ENCODE assay signal across 14 cellular contexts in genomic region chr20:22716824-22717351, GRCh38.
DNase-seq lines count a peak whose midpoint lies in the region; ATAC-seq and TF ChIP-seq lines count a peak whose summit lies in the region.
"Had no signal": no experiment of that assay in that cellular context is flagged by ENCODE, and none has a peak within 500 bp of the region (broad histone marks: within the 10 kb centered on the region; RNA-seq: fewer than 3 reads in every experiment).

No MANE protein-coding gene starts in this region.

- H3K36me3 Mint-ChIP-seq in nephron (ENCODE audit: low read depth), result no peaks in the 10 kb centered on the region
- H3K36me3 Mint-ChIP-seq: CD14-positive monocyte; natural killer cell treated with Interleukin-12 subunit alpha and Interleukin-12 subunit beta and Interleukin-15 and Interleukin-18, amount 100 ng/mL, for 72 hours had no signal

- ATAC-seq in HG03565 (IDR thresholded peaks at IDR 0.05; ENCODE audit: unreplicated experiment), result no peak
- no peak for ATAC-seq in GM18873 (IDR thresholded peaks at IDR 0.05; ENCODE audit: low FRiP score, unreplicated experiment)
- ATAC-seq in GM21737 (IDR thresholded peaks at IDR 0.05; ENCODE audit: unreplicated experiment), result no peak
- ATAC-seq: natural killer cell treated with Interleukin-12 subunit alpha and Interleukin-12 subunit beta and Interleukin-15 and Interleukin-18, amount 100 ng/mL, for 72 hours had no signal

- DNase-seq in Daoy (ENCODE audit: low read depth) (peak; percentile 34), MV-4-11 (lab: John Stamatoyannopoulos, UW) (peak; percentile 34), choroid plexus epithelial cell (ENCODE audit: low read depth) (peak; percentile 42), DMS153 treated with DMSO at 0.1 percent for 48 hours (lab: John Stamatoyannopoulos, UW; ENCODE audit: unreplicated experiment) (no peak)
- DNase-seq: activated B cell treated with CpG ODN at 0.5 μM for 24 hours; activated T-cell treated with anti-CD3 and anti-CD28 coated beads, Interleukin-2, amount 50 U/mL, for 1 hour; body of pancreas; GOT3 had no signal

- no peak overlapping the region for H3K4me3 Mint-ChIP-seq in nephron
- H3K4me3 Mint-ChIP-seq: activated B cell treated with CpG ODN at 0.5 μM for 24 hours; CD14-positive monocyte; natural killer cell treated with Interleukin-12 subunit alpha and Interleukin-12 subunit beta and Interleukin-15 and Interleukin-18, amount 100 ng/mL, for 72 hours had no signal

- H3K4me1 Mint-ChIP-seq in nephron, result peaks cover 12% of the 10 kb centered on the region

- peaks cover 3% of the 10 kb centered on the region for H3K27me3 Mint-ChIP-seq in nephron (ENCODE audit: low read depth)

- TF ChIP-seq CTCF in choroid plexus epithelial cell (conservative IDR thresholded peaks at IDR 0.05; ENCODE audit: low read depth, low read length) (no peak), nephron (IDR thresholded peaks at IDR 0.05; ENCODE audit: unreplicated experiment in 3 of 3) (no peak)

- no peak overlapping the region for H3K4me3 ChIP-seq in choroid plexus epithelial cell (ENCODE audit: low read depth, low read length)
- H3K4me3 ChIP-seq: body of pancreas had no signal

- peaks cover 8% of the 10 kb centered on the region for H3K9me3 Mint-ChIP-seq in nephron
- H3K9me3 Mint-ChIP-seq: activated B cell treated with CpG ODN at 0.5 μM for 24 hours; natural killer cell treated with Interleukin-12 subunit alpha and Interleukin-12 subunit beta and Interleukin-15 and Interleukin-18, amount 100 ng/mL, for 72 hours had no signal

- H3K27ac Mint-ChIP-seq in nephron, result peak overlapping the region in 2 of 3 experiments; percentile 1 to 65
- H3K27ac Mint-ChIP-seq: activated B cell treated with CpG ODN at 0.5 μM for 24 hours; CD14-positive monocyte; natural killer cell treated with Interleukin-12 subunit alpha and Interleukin-12 subunit beta and Interleukin-15 and Interleukin-18, amount 100 ng/mL, for 72 hours had no signal
